ENCODE assay signal across 2 cellular contexts in genomic region chr16:20622498-20622870, GRCh38.
TF ChIP-seq lines count a peak whose summit lies in the region.

No MANE protein-coding gene starts in this region.

TF ChIP-seq in HepG2, 621 proteins besides CTCF, POLR2A, EP300 and RAD21 (continues in another document):
- TF ChIP-seq ZNF547 (CRISPR knock-in tag; IDR thresholded peaks at IDR 0.05) (0 out of 2 replicates have a peak, but pooled peaks have one; percentile 59), ZNF350 (CRISPR knock-in tag; IDR thresholded peaks at IDR 0.05; ENCODE audit: borderline replicate concordance, low read depth) (0 out of 2 replicates have a peak, but pooled peaks have one; percentile 4), PRDM15 (CRISPR knock-in tag; IDR thresholded peaks at IDR 0.05) (no peak), SMAD9 (CRISPR knock-in tag; IDR thresholded peaks at IDR 0.05) (no peak), POLR2AphosphoS2 (IDR thresholded peaks at IDR 0.05; ENCODE audit: low read depth, low read length) (no peak), FUBP1 (CRISPR knock-in tag; IDR thresholded peaks at IDR 0.05; ENCODE audit: borderline replicate concordance) (no peak), PATZ1 (CRISPR knock-in tag; IDR thresholded peaks at IDR 0.05) (0 out of 2 replicates have a peak, but pooled peaks have one; percentile 3), GLI4 (CRISPR knock-in tag; IDR thresholded peaks at IDR 0.05; ENCODE audit: borderline replicate concordance) (0 out of 2 replicates have a peak, but pooled peaks have one; percentile 25), ZNF883 (CRISPR knock-in tag; IDR thresholded peaks at IDR 0.05; ENCODE audit: not compliant biosample characterization) (peak; percentile 53), BCL3 (CRISPR knock-in tag; IDR thresholded peaks at IDR 0.05) (0 out of 2 replicates have a peak, but pooled peaks have one; percentile 38), ZNF501 (CRISPR knock-in tag; IDR thresholded peaks at IDR 0.05) (peak; percentile 25; the same call in 1 of the 2 replicates), KLF13 (CRISPR knock-in tag; IDR thresholded peaks at IDR 0.05) (no peak), GABPB1 (CRISPR knock-in tag; IDR thresholded peaks at IDR 0.05) (no peak), U2AF1 (optimal IDR thresholded peaks at IDR 0.05; ENCODE audit: low read depth, low read length) (peak; percentile 31), ZNF468 (CRISPR knock-in tag; IDR thresholded peaks at IDR 0.05) (peak; percentile 2; the same call in 1 of the 2 replicates), GPBP1L1 (CRISPR knock-in tag; IDR thresholded peaks at IDR 0.05) (no peak), CCDC6 (CRISPR knock-in tag; IDR thresholded peaks at IDR 0.05) (no peak), KDM5B (CRISPR knock-in tag; IDR thresholded peaks at IDR 0.05; ENCODE audit: borderline replicate concordance) (0 out of 2 replicates have a peak, but pooled peaks have one; percentile 40)

TF ChIP-seq in H1, 55 proteins besides CTCF, POLR2A, EP300 and RAD21:
- TF ChIP-seq TEAD4 (IDR thresholded peaks at IDR 0.05; ENCODE audit: low read depth, low read length) (0 out of 2 replicates have a peak, but pooled peaks have one; percentile 17), KDM1A (IDR thresholded peaks at IDR 0.05; ENCODE audit: borderline replicate concordance, low read length) (no peak)
